Comparison of ENCODE assay signal across 8 cellular contexts in genomic region chr18:23131693-23132319, GRCh38. TPM values are rescaled to one million over a fixed set of nuclear protein-coding genes. Genes with fewer than 3 reads are reported as not detected.
A peak's percentile ranks its signal among the peaks of the same experiment; 100 is the strongest.
DNase-seq lines count a peak whose midpoint lies in the region; ATAC-seq and TF ChIP-seq lines count a peak whose summit lies in the region.

No MANE protein-coding gene starts in this region.

- ATAC-seq in GM21528 (IDR thresholded peaks at IDR 0.05; ENCODE audit: low FRiP score, unreplicated experiment) (no peak), GM21825 (IDR thresholded peaks at IDR 0.05; ENCODE audit: unreplicated experiment) (no peak)

- H3K4me3 Mint-ChIP-seq in IgD-negative memory B cell (peak overlapping the region in 3 of 4 donors; percentile 2 to 20 (median 5)), progenitor cell of endocrine pancreas (ENCODE audit: low read depth) (no peak overlapping the region)

- peaks cover 7 to 14% (median 13%) of the 10 kb centered on the region in 3 donors for H3K4me1 Mint-ChIP-seq in IgD-negative memory B cell
- H3K4me1 Mint-ChIP-seq in progenitor cell of endocrine pancreas (ENCODE audit: low read depth): peaks cover 15% of the 10 kb centered on the region

- H3K36me3 Mint-ChIP-seq in IgD-negative memory B cell: no peaks in the 10 kb centered on the region
- H3K36me3 Mint-ChIP-seq in progenitor cell of endocrine pancreas (ENCODE audit: insufficient read depth): no peaks in the 10 kb centered on the region

- DNase-seq in DMS53 treated with DMSO at 0.1 percent for 48 hours (lab: John Stamatoyannopoulos, UW; ENCODE audit: unreplicated experiment): peak; percentile 22
- peak; percentile 68 for DNase-seq in RKO (ENCODE audit: low spot score)
- DNase-seq in activated T-helper 9 cell treated with anti-CD3 and anti-CD28 coated beads, Interleukin-2, amount 50 U/mL, for 16 hours (ENCODE audit: low read depth): peak; percentile 19
- peak; percentile 74 for DNase-seq in glomerular endothelial cell (ENCODE audit: extremely low read depth, low read depth, low spot score)
- peak; percentile 26 for DNase-seq in progenitor cell of endocrine pancreas (ENCODE audit: low spot score, unreplicated experiment)

- TF ChIP-seq CTCF in progenitor cell of endocrine pancreas (IDR thresholded peaks at IDR 0.05; ENCODE audit: unreplicated experiment): peak; percentile 90

- H3K27ac Mint-ChIP-seq in IgD-negative memory B cell: peak overlapping the region in 1 of 3 donors; percentile 63
- H3K27ac Mint-ChIP-seq in progenitor cell of endocrine pancreas: no peak overlapping the region

- peaks cover 32% of the 10 kb centered on the region for H3K27me3 Mint-ChIP-seq in IgD-negative memory B cell
- H3K27me3 Mint-ChIP-seq in progenitor cell of endocrine pancreas: peaks cover 10% of the 10 kb centered on the region

- H3K9me3 Mint-ChIP-seq in IgD-negative memory B cell (no peaks in the 10 kb centered on the region), progenitor cell of endocrine pancreas (ENCODE audit: low read depth) (no peaks in the 10 kb centered on the region)

RNA-seq across cellular contexts. Expression of gene CABLES1, which starts 3.5 kb away (rescaled TPM):
- 0.30 TPM for polyA plus RNA-seq in IgD-negative memory B cell
- total RNA-seq in glomerular endothelial cell (51.2 and 69.3 TPM in 2 replicates), progenitor cell of endocrine pancreas (4.2 and 4.8 TPM in 2 replicates)

Comparison
In these comparisons a context has a peak if more than half of its experiments do, and no peak if none do; other contexts are left out.
1. DNase-seq: peak in every context shown above with its lines; median percentile 74 in glomerular endothelial cell; 68 in RKO; 26 in progenitor cell of endocrine pancreas; 22 in DMS53 treated with DMSO at 0.1 percent for 48 hours; 19 in activated T-helper 9 cell treated with anti-CD3 and anti-CD28 coated beads, Interleukin-2, amount 50 U/mL, for 16 hours.